ENCODE assay signal across 26 cellular contexts in the genomic region with DNA sequence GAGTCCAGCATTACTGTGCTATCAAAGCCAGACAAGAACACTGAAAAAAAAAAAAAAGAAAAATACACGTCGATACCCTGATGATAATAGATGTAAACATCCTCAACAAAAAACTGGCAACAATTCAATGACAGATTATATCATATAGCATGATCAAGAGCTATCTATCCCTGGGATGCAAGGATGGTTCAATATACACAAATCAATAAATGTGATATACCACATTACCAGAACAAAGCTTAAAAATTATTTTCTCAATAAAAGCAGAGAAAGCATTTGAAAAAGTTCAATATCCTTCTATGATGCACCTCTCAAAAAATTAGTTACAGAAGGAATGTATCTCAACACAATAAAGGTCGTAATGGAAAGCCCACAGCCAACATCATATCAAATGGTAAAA.
"Had no signal": no experiment of that assay in that cellular context is flagged by ENCODE, and none has a peak within 500 bp of the region (broad histone marks: within the 10 kb centered on the region; RNA-seq: fewer than 3 reads in every experiment).

No MANE protein-coding gene starts in this region.

- H3K79me2 ChIP-seq: hepatocyte had no signal

- H2AFZ ChIP-seq: hepatocyte had no signal

- DNase-seq: colonic mucosa; cortex of kidney; dermis blood vessel endothelial cell; dorsolateral prefrontal cortex; effector CD4-positive, alpha-beta T cell; effector CD8-positive, alpha-beta T cell; effector memory CD4-positive, alpha-beta T cell; effector memory CD8-positive, alpha-beta T cell; endodermal cell; erythroblast; esophagus squamous epithelium; foreskin fibroblast; foreskin keratinocyte; foreskin melanocyte; gastrocnemius medialis; glutamatergic neuron; head of caudate nucleus; heart left ventricle; heart right ventricle had no signal

- ATAC-seq: effector memory CD8-positive, alpha-beta T cell; esophagus mucosa; foreskin keratinocyte; gastrocnemius medialis; gastroesophageal sphincter; heart left ventricle; heart right ventricle had no signal

- H3K4me1 ChIP-seq: colonic mucosa, esophagus muscularis mucosa, esophagus squamous epithelium, gastrocnemius medialis, gastroesophageal sphincter, heart left ventricle, heart right ventricle had no signal

- H3K4me3 ChIP-seq: colonic mucosa, coronary artery, dorsolateral prefrontal cortex, esophagus muscularis mucosa, esophagus squamous epithelium, gastrocnemius medialis, gastroesophageal sphincter, heart left ventricle, heart right ventricle, hepatocyte had no signal

- H3K27ac ChIP-seq: colonic mucosa, coronary artery, dorsolateral prefrontal cortex, epithelial cell of prostate, esophagus muscularis mucosa, esophagus squamous epithelium, foreskin keratinocyte, gastrocnemius medialis, gastroesophageal sphincter, heart left ventricle, heart right ventricle, hepatocyte had no signal

- H3K36me3 ChIP-seq: colonic mucosa, esophagus muscularis mucosa, esophagus squamous epithelium, gastrocnemius medialis, gastroesophageal sphincter, heart left ventricle, heart right ventricle had no signal

- H3K4me2 ChIP-seq: hepatocyte had no signal

- H3K9me3 ChIP-seq: colonic mucosa had no signal

- FAIRE-seq: endothelial cell of umbilical vein had no signal

- H3K27me3 ChIP-seq: colonic mucosa, dorsolateral prefrontal cortex, esophagus muscularis mucosa, esophagus squamous epithelium, foreskin keratinocyte, gastrocnemius medialis, gastroesophageal sphincter, heart left ventricle, heart right ventricle, hepatocyte had no signal
